30 cellular contexts compared by ENCODE assay signal in the genomic region with DNA sequence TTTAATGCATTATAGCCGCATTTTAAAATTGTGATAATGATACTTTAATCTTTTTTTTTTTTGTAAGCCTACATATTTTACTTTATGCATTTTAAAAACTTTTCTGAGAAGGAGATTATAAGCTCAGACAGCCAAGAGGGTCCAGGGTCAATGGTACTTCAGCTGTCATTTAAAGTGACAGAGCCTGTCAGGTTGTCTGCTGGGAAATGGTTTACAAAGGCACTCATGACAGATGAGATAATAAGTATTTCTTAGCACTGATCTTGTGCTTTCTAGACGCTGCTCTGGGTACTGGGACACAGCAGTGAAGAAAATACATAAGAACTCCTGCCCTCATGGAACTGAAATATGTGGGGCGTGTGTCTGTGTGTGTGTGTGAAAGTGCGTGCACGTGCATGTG. TPM values are rescaled to one million over a fixed set of nuclear protein-coding genes. Genes with fewer than 3 reads are reported as not detected.
"Had no signal": no experiment of that assay in that cellular context is flagged by ENCODE, and none has a peak within 500 bp of the region (broad histone marks: within the 10 kb centered on the region; RNA-seq: fewer than 3 reads in every experiment).

No MANE protein-coding gene starts in this region.

- H3K4me2 ChIP-seq: neural progenitor cell had no signal

- DNase-seq: naive thymus-derived CD8-positive, alpha-beta T cell; nephron progenitor cell; occipital lobe; ovary; posterior cingulate gyrus; psoas muscle; right cardiac atrium; right lobe of liver; sigmoid colon; small intestine; stimulated activated CD4-positive, alpha-beta T cell treated with anti-CD3 and anti-CD28 coated beads, Interleukin-15, amount 100 ng/mL, for 24 hours; stimulated activated CD4-positive, alpha-beta T cell treated with anti-CD3 and anti-CD28 coated beads, Interleukin-2, amount 100 ng/mL, for 24 hours; stimulated activated CD4-positive, alpha-beta T cell treated with anti-CD3 and anti-CD28 coated beads, Interleukin-2, amount 100 ng/mL, for 48 hours; stimulated activated CD4-positive, alpha-beta T cell treated with anti-CD3 and anti-CD28 coated beads, Interleukin-4, amount 100 ng/mL, for 4 hours; stimulated activated CD8-positive, alpha-beta memory T cell treated with anti-CD3 and anti-CD28 coated beads, Interleukin-4, amount 100 ng/mL, for 48 hours; stimulated activated naive CD4-positive, alpha-beta T cell; stimulated activated naive CD8-positive, alpha-beta T cell treated with anti-CD3 and anti-CD28 coated beads, Interleukin-15, amount 100 ng/mL, for 72 hours; stimulated activated naive CD8-positive, alpha-beta T cell treated with anti-CD3 and anti-CD28 coated beads, Interleukin-15, Interleukin-2, amounts not matched to agents 100 U/mL and 50 U/mL, for 24 hours; substantia nigra; testis; tibial artery; transverse colon; upper lobe of right lung; uterus had no signal

- ATAC-seq: naive thymus-derived CD8-positive, alpha-beta T cell; natural killer cell treated with Interleukin-12 subunit alpha and Interleukin-12 subunit beta and Interleukin-15 and Interleukin-18, amount 100 ng/mL, for 72 hours; psoas muscle; right cardiac atrium; right lobe of liver; stimulated activated memory B cell treated with anti-CD40 and anti-IgM and Interleukin-4, amounts not matched to agents 10 μg/mL and 1 μg/mL and 100 μg/mL, for 72 hours; stimulated activated naive CD8-positive, alpha-beta T cell treated with anti-CD3 and anti-CD28 coated beads, Interleukin-15, amount 100 ng/mL, for 72 hours; stimulated activated naive CD8-positive, alpha-beta T cell treated with anti-CD3 and anti-CD28 coated beads, Interleukin-15, Interleukin-2, amounts not matched to agents 100 U/mL and 50 U/mL, for 24 hours; upper lobe of right lung had no signal

- H3K4me3 ChIP-seq: neural progenitor cell, ovary, psoas muscle, right lobe of liver, sigmoid colon, suprapubic skin, testis, tibial artery, transverse colon, upper lobe of right lung, uterus had no signal

- H3K27me3 ChIP-seq: neural progenitor cell, ovary, right lobe of liver, sigmoid colon, suprapubic skin, testis, tibial artery, transverse colon, upper lobe of right lung, uterus had no signal

- H3K9me3 ChIP-seq: ovary, psoas muscle, right lobe of liver, sigmoid colon, suprapubic skin, testis, tibial artery, transverse colon, upper lobe of right lung, uterus had no signal

- FAIRE-seq: small intestine had no signal

- H3K27ac ChIP-seq: neural progenitor cell, ovary, parathyroid adenoma, psoas muscle, right lobe of liver, sigmoid colon, suprapubic skin, testis, tibial artery, transverse colon, upper lobe of right lung, uterus had no signal

- H3K4me1 ChIP-seq: parathyroid adenoma, psoas muscle, right lobe of liver, sigmoid colon, suprapubic skin, testis, tibial artery, transverse colon, upper lobe of right lung, uterus had no signal

- H3K36me3 ChIP-seq: neural progenitor cell, ovary, right lobe of liver, sigmoid colon, suprapubic skin, tibial artery, transverse colon, upper lobe of right lung, uterus had no signal

RNA-seq across cellular contexts. Expression of a gene that starts 19.6 kb away (rescaled TPM):
- total RNA-seq: naive thymus-derived CD8-positive, alpha-beta T cell; natural killer cell treated with Interleukin-12 subunit alpha and Interleukin-12 subunit beta and Interleukin-15 and Interleukin-18, amount 100 ng/mL, for 72 hours; progenitor cell of endocrine pancreas; psoas muscle; right cardiac atrium had no signal
- polyA plus RNA-seq: naive thymus-derived CD8-positive, alpha-beta T cell had no signal
